1 cellular context compared by ENCODE assay signal in the genomic region with DNA sequence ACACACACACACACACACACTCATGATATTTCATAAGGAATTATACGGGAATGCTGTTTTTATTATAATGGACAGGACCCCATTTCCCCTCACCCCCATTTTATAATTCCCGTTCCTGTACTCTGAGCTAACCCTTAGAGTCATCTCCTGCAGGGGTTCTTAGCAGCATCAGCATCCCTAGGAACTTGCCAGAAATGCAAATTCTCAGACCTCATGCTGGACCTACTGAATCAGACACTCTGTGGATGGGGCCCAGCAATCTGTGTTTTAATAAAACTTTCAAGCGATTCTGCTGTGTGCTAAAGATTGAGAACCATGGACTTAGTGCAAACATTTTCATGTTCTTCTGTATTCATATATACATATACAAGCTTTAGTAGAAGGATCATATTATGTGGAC.
TF ChIP-seq lines count a peak whose summit lies in the region.

No MANE protein-coding gene starts in this region.

TF ChIP-seq in endothelial cell of umbilical vein, 7 proteins besides CTCF, POLR2A, EP300 and RAD21 (continued from another document):
- TF ChIP-seq GATA2 (IDR thresholded peaks at IDR 0.05; ENCODE audit: insufficient read depth, insufficient read length, low read depth, low read length) (no peak), POLR2AphosphoS5 (IDR thresholded peaks at IDR 0.05; ENCODE audit: insufficient read depth, low read depth, low read length) (no peak)
